9 cellular contexts compared by ENCODE assay signal in genomic region chr11:118529584-118530175, GRCh38. TPM values are rescaled to one million over a fixed set of nuclear protein-coding genes. Genes with fewer than 3 reads are reported as not detected.
DNase-seq lines count a peak whose midpoint lies in the region; ATAC-seq, FAIRE-seq and TF ChIP-seq lines count a peak whose summit lies in the region.
"Had no signal": no experiment of that assay in that cellular context is flagged by ENCODE, and none has a peak within 500 bp of the region (broad histone marks: within the 10 kb centered on the region; RNA-seq: fewer than 3 reads in every experiment).

No MANE protein-coding gene starts in this region.

- no peak for ATAC-seq in activated T-cell treated with anti-CD3 and anti-CD28 coated beads, Interleukin-2, amount 50 U/mL, for 72 hours (replicated peaks in 1 of 2)
- ATAC-seq in HepG2, result no peak
- no peak for ATAC-seq in thoracic aorta (ENCODE audit: insufficient number of reproducible peaks, low FRiP score, low read depth)

- intact Hi-C loops in activated naive CD4-positive, alpha-beta T cell treated with anti-CD3 and anti-CD28 coated beads for 36 hours (cut with micrococcal nuclease), result loop anchor here (1.0 to 2.0 kb wide), 2 partner anchors 37 to 489 kb away; partner anchors contain the start of genes RPS25 and TRAPPC4
- intact Hi-C loops in HepG2 (cut with micrococcal nuclease; ENCODE audit: unreplicated experiment) (no loop called here), head of caudate nucleus (cut with DNase I) (loop anchor here (5.0 kb wide), 1 partner anchor 38 kb away; the partner anchor contains the start of gene IFT46)

- peak overlapping the region; percentile 79 for H3K9ac ChIP-seq in HepG2 (ENCODE audit: insufficient read depth, low read depth, low read length)

- no peak for DNase-seq in activated naive CD4-positive, alpha-beta T cell treated with anti-CD3 and anti-CD28 coated beads for 36 hours
- DNase-seq in activated naive CD4-positive, alpha-beta T cell treated with anti-CD3 and anti-CD28 coated beads, Interleukin-2, amount 50 U/mL, for 16 hours, result no peak
- no peak for DNase-seq in activated T-cell treated with anti-CD3 and anti-CD28 coated beads, Interleukin-2, amount 50 U/mL, for 72 hours
- DNase-seq in HepG2 (ENCODE audit: low spot score) (no peak), thoracic aorta (ENCODE audit: low spot score) (no peak), head of caudate nucleus (no peak), GM19238 (ENCODE audit: insufficient read length, low spot score) (no peak), GM19239 (ENCODE audit: insufficient read length, low spot score) (no peak)
- DNase-seq: GDM1 had no signal

- no peaks in the 10 kb centered on the region; a peak in 1 of 5 replicates for H3K27me3 ChIP-seq in HepG2 (ENCODE audit: control insufficient read depth in 1 of 2, insufficient read depth in 2 of 2, low read length in 2 of 2)
- no peaks in the 10 kb centered on the region for H3K27me3 ChIP-seq in thoracic aorta (replicated peaks; ENCODE audit: insufficient read depth)

- no peaks in the 10 kb centered on the region for H4K20me1 ChIP-seq in HepG2 (ENCODE audit: insufficient read depth, low read length)

- no peaks in the 10 kb centered on the region for H3K27me3 Mint-ChIP-seq in activated naive CD4-positive, alpha-beta T cell treated with anti-CD3 and anti-CD28 coated beads for 36 hours (ENCODE audit: low read depth)
- H3K27me3 Mint-ChIP-seq in activated T-cell treated with anti-CD3 and anti-CD28 coated beads, Interleukin-2, amount 50 U/mL, for 72 hours (ENCODE audit: low read depth), result no peaks in the 10 kb centered on the region

- no peaks in the 10 kb centered on the region for H3K9me3 ChIP-seq in HepG2 (ENCODE audit: low read length)
- H3K9me3 ChIP-seq in thoracic aorta, result no peaks in the 10 kb centered on the region

- peak overlapping the region; percentile 70 to 97 (median 73); a peak in 5 of 6 replicates for H3K4me3 ChIP-seq in HepG2 (replicated peaks in 1 of 3; ENCODE audit: insufficient read depth in 1 of 3, low read depth in 2 of 3, low read length in 3 of 3)
- H3K4me3 ChIP-seq in thoracic aorta, result peak overlapping the region; percentile 83

- TF ChIP-seq POLR2A in HepG2 (IDR thresholded peaks at IDR 0.05; ENCODE audit: insufficient read depth in 1 of 2, low read depth in 2 of 2, low read length in 2 of 2), result no peak

- H3K4me2 ChIP-seq in HepG2 (ENCODE audit: low read depth, low read length), result peak overlapping the region; percentile 94

- BruUV-seq in HepG2 (replicated peaks; lab: Mats Ljungman, UMichigan), result TSS peak; percentile 61

- H3K27ac Mint-ChIP-seq in activated naive CD4-positive, alpha-beta T cell treated with anti-CD3 and anti-CD28 coated beads for 36 hours, result no peak overlapping the region
- H3K27ac Mint-ChIP-seq in activated T-cell treated with anti-CD3 and anti-CD28 coated beads, Interleukin-2, amount 50 U/mL, for 72 hours, result peak overlapping the region; percentile 95

- H3K4me3 Mint-ChIP-seq in activated naive CD4-positive, alpha-beta T cell treated with anti-CD3 and anti-CD28 coated beads for 36 hours, result peak overlapping the region; percentile 70
- H3K4me3 Mint-ChIP-seq in activated T-cell treated with anti-CD3 and anti-CD28 coated beads, Interleukin-2, amount 50 U/mL, for 72 hours, result peak overlapping the region; percentile 93

- H3K4me1 Mint-ChIP-seq in activated naive CD4-positive, alpha-beta T cell treated with anti-CD3 and anti-CD28 coated beads for 36 hours (ENCODE audit: low read depth), result peaks cover 30% of the 10 kb centered on the region
- H3K4me1 Mint-ChIP-seq in activated T-cell treated with anti-CD3 and anti-CD28 coated beads, Interleukin-2, amount 50 U/mL, for 72 hours (ENCODE audit: low read depth), result peaks cover 29% of the 10 kb centered on the region

- H3K79me2 ChIP-seq in HepG2 (ENCODE audit: insufficient read depth, low read length), result no peaks in the 10 kb centered on the region

- H3K27ac ChIP-seq in HepG2 (ENCODE audit: extremely low read length, insufficient read depth, low read length), result peak overlapping the region; percentile 64
- H3K27ac ChIP-seq in thoracic aorta, result peak overlapping the region in 1 of 2 donors; percentile 65

- no peak for TF ChIP-seq RAD21 in HepG2 (CRISPR knock-in tag; IDR thresholded peaks at IDR 0.05)

- no peak for TF ChIP-seq EP300 in HepG2 (IDR thresholded peaks at IDR 0.05; ENCODE audit: low read depth in 2 of 2, low read length in 2 of 2)
- no peak for TF ChIP-seq EP300 in HepG2 (CRISPR knock-in tag; IDR thresholded peaks at IDR 0.05; ENCODE audit: borderline replicate concordance)

- H3K36me3 ChIP-seq in HepG2 (replicated peaks in 1 of 2; ENCODE audit: control insufficient read depth in 1 of 2, insufficient read depth in 2 of 2, low read length in 2 of 2) (peaks cover 0 to 2% of the 10 kb centered on the region in 2 experiments; a peak in 1 of 5 replicates), thoracic aorta (no peaks in the 10 kb centered on the region)

- no peak for TF ChIP-seq CTCF in HepG2 (CRISPR knock-in tag; IDR thresholded peaks at IDR 0.05)
- no peak for TF ChIP-seq CTCF in thoracic aorta (IDR thresholded peaks at IDR 0.05)

- no peaks in the 10 kb centered on the region for H3K9me3 Mint-ChIP-seq in activated naive CD4-positive, alpha-beta T cell treated with anti-CD3 and anti-CD28 coated beads for 36 hours
- H3K9me3 Mint-ChIP-seq in activated T-cell treated with anti-CD3 and anti-CD28 coated beads, Interleukin-2, amount 50 U/mL, for 72 hours, result no peaks in the 10 kb centered on the region

- no peak overlapping the region for H2AFZ ChIP-seq in HepG2 (ENCODE audit: low read length)

- FAIRE-seq in HepG2 (lab: Jason Lieb, UNC), result no peak
- FAIRE-seq in GM19239 (lab: Jason Lieb, UNC), result no peak

- peaks cover 62% of the 10 kb centered on the region for H3K4me1 ChIP-seq in HepG2 (ENCODE audit: insufficient read depth, low read length)
- H3K4me1 ChIP-seq in thoracic aorta (ENCODE audit: control insufficient read depth in 1 of 2, low read depth in 2 of 2), result peaks cover 8 to 21% of the 10 kb centered on the region in 2 donors

- no peaks in the 10 kb centered on the region for H3K36me3 Mint-ChIP-seq in activated naive CD4-positive, alpha-beta T cell treated with anti-CD3 and anti-CD28 coated beads for 36 hours (ENCODE audit: low read depth)
- H3K36me3 Mint-ChIP-seq in activated T-cell treated with anti-CD3 and anti-CD28 coated beads, Interleukin-2, amount 50 U/mL, for 72 hours (ENCODE audit: insufficient read depth in 2 of 2), result peaks cover 0 to 3% of the 10 kb centered on the region in 2 donors

- 80% methylated on average over 4 of the region's 5 CpGs for WGBS in HepG2 (ENCODE audit: low lambda C conversion rate)

- POLR2A ChIA-PET in HepG2 (lab: Yijun Ruan, JAX), result interaction anchor here (1.7 to 1.9 kb wide), 2 partner anchors 43 to 94 kb away, joined by 7 to 8 read pairs; partner anchors contain the start of genes ARCN1 and KMT2A

- in situ Hi-C loops in HepG2 (cut with HindIII; ENCODE audit: extremely low pct_ligation_motif_present, low pct_unique_long_range_greater_than_20kb), result loop anchor here (5.0 kb wide), 1 partner anchor 38 kb away; the partner anchor contains the start of gene IFT46

- CTCF ChIA-PET in activated naive CD4-positive, alpha-beta T cell treated with anti-CD3 and anti-CD28 coated beads for 36 hours (lab: Charles Lee), result no interaction called here
- CTCF ChIA-PET in HepG2 (lab: Yijun Ruan, JAX; ENCODE audit: low intra/inter-chr PET ratio, low total read pairs), result no interaction called here

RNA-seq across cellular contexts. Expression of gene TMEM25, which starts 1.3 kb away (rescaled TPM):
- 10 to 100 TPM; 13.3 to 14.1 TPM for total RNA-seq in activated naive CD4-positive, alpha-beta T cell treated with anti-CD3 and anti-CD28 coated beads for 36 hours
- 10 to 100 TPM; 18.1 to 18.6 TPM for total RNA-seq in activated T-cell treated with anti-CD3 and anti-CD28 coated beads, Interleukin-2, amount 50 U/mL, for 72 hours
- total RNA-seq in HepG2 (2016; rRNA removed; fragmentation: Illumina TruSeq; extraction: Trizol) (4.5 and 7.5 TPM in 2 replicates), thoracic aorta (10 to 100 TPM; 36.3 to 50.8 TPM)
- total RNA-seq in HepG2 (2016; cell fraction: cytosol; rRNA removed; fragmentation: Illumina TruSeq; extraction: Trizol; ENCODE audit: low read depth), result 6.2 and 7.2 TPM in 2 replicates
- 3.9 and 8.9 TPM in 2 replicates for total RNA-seq in HepG2 (2016; cell fraction: insoluble cytoplasmic fraction; rRNA removed; fragmentation: Illumina TruSeq; extraction: Trizol)
- total RNA-seq in HepG2 (2016; cell fraction: membrane; rRNA removed; fragmentation: Illumina TruSeq; extraction: Trizol), result 8.9 and 11.8 TPM in 2 replicates
- total RNA-seq in HepG2 (2016; cell fraction: nucleus; rRNA removed; fragmentation: Illumina TruSeq; extraction: Trizol), result 8.4 and 8.5 TPM in 2 replicates
- 17.2 and 23.4 TPM in 2 replicates for polyA plus RNA-seq in HepG2 (2011; rRNA removed)
- polyA plus RNA-seq in HepG2 (2011; cell fraction: cytosol; rRNA removed), result 12.4 and 19.7 TPM in 2 replicates
- polyA plus RNA-seq in HepG2 (2011; cell fraction: nucleus; rRNA removed), result 40.8 and 47.6 TPM in 2 replicates
- 8.5 and 9.2 TPM in 2 replicates for polyA plus RNA-seq in HepG2 (2012)
- 6.8 and 8.7 TPM in 2 replicates for polyA plus RNA-seq in HepG2 (2016; cell fraction: cytosol; fragmentation: Illumina TruSeq; extraction: Trizol; ENCODE audit: low read depth)
- polyA plus RNA-seq in HepG2 (2016; cell fraction: insoluble cytoplasmic fraction; fragmentation: Illumina TruSeq; extraction: Trizol; ENCODE audit: low read depth), result 4.6 and 5.1 TPM in 2 replicates
- 9.5 and 10.8 TPM in 2 replicates for polyA plus RNA-seq in HepG2 (2016; cell fraction: membrane; fragmentation: Illumina TruSeq; extraction: Trizol; ENCODE audit: low read depth)
- 20.9 and 21.2 TPM in 2 replicates for polyA plus RNA-seq in HepG2 (2016; cell fraction: nucleus; fragmentation: Illumina TruSeq; extraction: Trizol; ENCODE audit: insufficient read depth, low read depth)
- 2.7 and 44.5 TPM in 2 replicates for polyA minus RNA-seq in HepG2 (2011; rRNA and poly(A)+ RNA removed; ENCODE audit: low replicate concordance)
- 6.7 and 7.2 TPM in 2 replicates for polyA minus RNA-seq in HepG2 (2011; cell fraction: cytosol; rRNA and poly(A)+ RNA removed)
- 20.9 and 25.5 TPM in 2 replicates for polyA minus RNA-seq in HepG2 (2011; cell fraction: nucleus; rRNA and poly(A)+ RNA removed)

RNA-seq across cellular contexts. Expression of gene TTC36, which starts 2.4 kb away (rescaled TPM):
- total RNA-seq in activated naive CD4-positive, alpha-beta T cell treated with anti-CD3 and anti-CD28 coated beads for 36 hours, result not detected
- total RNA-seq in activated T-cell treated with anti-CD3 and anti-CD28 coated beads, Interleukin-2, amount 50 U/mL, for 72 hours, result 1 to 10 TPM in 1 of 2 donors, under 1 TPM in 1; 0.74 to 1.4 TPM
- total RNA-seq in HepG2 (2016; rRNA removed; fragmentation: Illumina TruSeq; extraction: Trizol), result 0.40 TPM in 1 of 2 replicates, not detected in the other
- 0.62 and 1.2 TPM in 2 replicates for total RNA-seq in HepG2 (2016; cell fraction: cytosol; rRNA removed; fragmentation: Illumina TruSeq; extraction: Trizol; ENCODE audit: low read depth)
- total RNA-seq in HepG2 (2016; cell fraction: insoluble cytoplasmic fraction; rRNA removed; fragmentation: Illumina TruSeq; extraction: Trizol), result 0.26 TPM in 1 of 2 replicates, not detected in the other
- total RNA-seq in HepG2 (2016; cell fraction: membrane; rRNA removed; fragmentation: Illumina TruSeq; extraction: Trizol), result 0.45 TPM in 1 of 2 replicates, not detected in the other
- 0.47 and 0.84 TPM in 2 replicates for total RNA-seq in HepG2 (2016; cell fraction: nucleus; rRNA removed; fragmentation: Illumina TruSeq; extraction: Trizol)
- 0.13 TPM in 1 of 2 replicates, not detected in the other for polyA plus RNA-seq in HepG2 (2011; rRNA removed)
- 0.08 and 0.11 TPM in 2 replicates for polyA plus RNA-seq in HepG2 (2011; cell fraction: cytosol; rRNA removed)
- 0.27 and 0.62 TPM in 2 replicates for polyA plus RNA-seq in HepG2 (2011; cell fraction: nucleus; rRNA removed)
- not detected in 2 replicates for polyA plus RNA-seq in HepG2 (2012)
- 0.28 and 0.53 TPM in 2 replicates for polyA plus RNA-seq in HepG2 (2016; cell fraction: cytosol; fragmentation: Illumina TruSeq; extraction: Trizol; ENCODE audit: low read depth)
- polyA plus RNA-seq in HepG2 (2016; cell fraction: insoluble cytoplasmic fraction; fragmentation: Illumina TruSeq; extraction: Trizol; ENCODE audit: low read depth), result 0.38 TPM in 1 of 2 replicates, not detected in the other
- polyA plus RNA-seq in HepG2 (2016; cell fraction: membrane; fragmentation: Illumina TruSeq; extraction: Trizol; ENCODE audit: low read depth), result 0.23 and 0.47 TPM in 2 replicates
- polyA plus RNA-seq in HepG2 (2016; cell fraction: nucleus; fragmentation: Illumina TruSeq; extraction: Trizol; ENCODE audit: insufficient read depth, low read depth), result not detected in 2 replicates
- 0.24 TPM in 1 of 2 replicates, not detected in the other for polyA minus RNA-seq in HepG2 (2011; rRNA and poly(A)+ RNA removed; ENCODE audit: low replicate concordance)
- not detected in 2 replicates for polyA minus RNA-seq in HepG2 (2011; cell fraction: cytosol; rRNA and poly(A)+ RNA removed)
- polyA minus RNA-seq in HepG2 (2011; cell fraction: nucleus; rRNA and poly(A)+ RNA removed), result 0.87 and 1.2 TPM in 2 replicates
- total RNA-seq in thoracic aorta, result 1 to 10 TPM; 1.4 to 1.5 TPM

RNA-seq across cellular contexts. Expression of gene IFT46, which starts 36.1 kb away (rescaled TPM):
- total RNA-seq in activated naive CD4-positive, alpha-beta T cell treated with anti-CD3 and anti-CD28 coated beads for 36 hours, result 10 to 100 TPM; 18.1 to 20.0 TPM
- 10 to 100 TPM; 20.7 to 32.3 TPM for total RNA-seq in activated T-cell treated with anti-CD3 and anti-CD28 coated beads, Interleukin-2, amount 50 U/mL, for 72 hours
- total RNA-seq in HepG2 (2016; rRNA removed; fragmentation: Illumina TruSeq; extraction: Trizol), result 15.4 and 23.9 TPM in 2 replicates
- 12.4 and 18.8 TPM in 2 replicates for total RNA-seq in HepG2 (2016; cell fraction: cytosol; rRNA removed; fragmentation: Illumina TruSeq; extraction: Trizol; ENCODE audit: low read depth)
- total RNA-seq in HepG2 (2016; cell fraction: insoluble cytoplasmic fraction; rRNA removed; fragmentation: Illumina TruSeq; extraction: Trizol), result 14.7 and 23.4 TPM in 2 replicates
- total RNA-seq in HepG2 (2016; cell fraction: membrane; rRNA removed; fragmentation: Illumina TruSeq; extraction: Trizol), result 10.2 and 11.5 TPM in 2 replicates
- total RNA-seq in HepG2 (2016; cell fraction: nucleus; rRNA removed; fragmentation: Illumina TruSeq; extraction: Trizol), result 7.4 and 8.0 TPM in 2 replicates
- polyA plus RNA-seq in HepG2 (2011; rRNA removed), result 9.3 and 9.8 TPM in 2 replicates
- polyA plus RNA-seq in HepG2 (2011; cell fraction: cytosol; rRNA removed), result 8.2 and 9.6 TPM in 2 replicates
- 3.4 and 5.1 TPM in 2 replicates for polyA plus RNA-seq in HepG2 (2011; cell fraction: nucleus; rRNA removed)
- polyA plus RNA-seq in HepG2 (2012), result 5.8 and 8.4 TPM in 2 replicates
- 2.6 and 2.9 TPM in 2 replicates for polyA plus RNA-seq in HepG2 (2016; cell fraction: cytosol; fragmentation: Illumina TruSeq; extraction: Trizol; ENCODE audit: low read depth)
- polyA plus RNA-seq in HepG2 (2016; cell fraction: insoluble cytoplasmic fraction; fragmentation: Illumina TruSeq; extraction: Trizol; ENCODE audit: low read depth), result 20.5 and 21.3 TPM in 2 replicates
- 5.9 TPM in 2 replicates for polyA plus RNA-seq in HepG2 (2016; cell fraction: membrane; fragmentation: Illumina TruSeq; extraction: Trizol; ENCODE audit: low read depth)
- 9.4 and 10.2 TPM in 2 replicates for polyA plus RNA-seq in HepG2 (2016; cell fraction: nucleus; fragmentation: Illumina TruSeq; extraction: Trizol; ENCODE audit: insufficient read depth, low read depth)
- polyA minus RNA-seq in HepG2 (2011; rRNA and poly(A)+ RNA removed; ENCODE audit: low replicate concordance), result 9.5 and 19.1 TPM in 2 replicates
- polyA minus RNA-seq in HepG2 (2011; cell fraction: cytosol; rRNA and poly(A)+ RNA removed), result 5.0 and 5.8 TPM in 2 replicates
- polyA minus RNA-seq in HepG2 (2011; cell fraction: nucleus; rRNA and poly(A)+ RNA removed), result 4.4 and 6.0 TPM in 2 replicates
- total RNA-seq in thoracic aorta, result 10 to 100 TPM; 27.5 to 50.8 TPM

RNA-seq across cellular contexts. Expression of gene ARCN1, which starts 42.5 kb away (rescaled TPM):
- 100 to 1,000 TPM; 159 to 174 TPM for total RNA-seq in activated naive CD4-positive, alpha-beta T cell treated with anti-CD3 and anti-CD28 coated beads for 36 hours
- total RNA-seq in activated T-cell treated with anti-CD3 and anti-CD28 coated beads, Interleukin-2, amount 50 U/mL, for 72 hours, result 100 to 1,000 TPM; 170 to 180 TPM
- total RNA-seq in HepG2 (2016; rRNA removed; fragmentation: Illumina TruSeq; extraction: Trizol) (148 and 215 TPM in 2 replicates), thoracic aorta (100 to 1,000 TPM; 116 to 125 TPM)
- total RNA-seq in HepG2 (2016; cell fraction: cytosol; rRNA removed; fragmentation: Illumina TruSeq; extraction: Trizol; ENCODE audit: low read depth), result 21.7 and 21.9 TPM in 2 replicates
- total RNA-seq in HepG2 (2016; cell fraction: insoluble cytoplasmic fraction; rRNA removed; fragmentation: Illumina TruSeq; extraction: Trizol), result 143 and 206 TPM in 2 replicates
- total RNA-seq in HepG2 (2016; cell fraction: membrane; rRNA removed; fragmentation: Illumina TruSeq; extraction: Trizol), result 62.1 and 63.9 TPM in 2 replicates
- total RNA-seq in HepG2 (2016; cell fraction: nucleus; rRNA removed; fragmentation: Illumina TruSeq; extraction: Trizol), result 61.5 and 78.3 TPM in 2 replicates
- 143 and 200 TPM in 2 replicates for polyA plus RNA-seq in HepG2 (2011; rRNA removed)
- 147 and 192 TPM in 2 replicates for polyA plus RNA-seq in HepG2 (2011; cell fraction: cytosol; rRNA removed)
- 33.6 and 35.8 TPM in 2 replicates for polyA plus RNA-seq in HepG2 (2011; cell fraction: nucleus; rRNA removed)
- polyA plus RNA-seq in HepG2 (2012), result 80.9 and 111 TPM in 2 replicates
- 9.1 and 10.1 TPM in 2 replicates for polyA plus RNA-seq in HepG2 (2016; cell fraction: cytosol; fragmentation: Illumina TruSeq; extraction: Trizol; ENCODE audit: low read depth)
- polyA plus RNA-seq in HepG2 (2016; cell fraction: insoluble cytoplasmic fraction; fragmentation: Illumina TruSeq; extraction: Trizol; ENCODE audit: low read depth), result 221 and 222 TPM in 2 replicates
- polyA plus RNA-seq in HepG2 (2016; cell fraction: membrane; fragmentation: Illumina TruSeq; extraction: Trizol; ENCODE audit: low read depth), result 36.4 and 39.3 TPM in 2 replicates
- 95.2 and 101 TPM in 2 replicates for polyA plus RNA-seq in HepG2 (2016; cell fraction: nucleus; fragmentation: Illumina TruSeq; extraction: Trizol; ENCODE audit: insufficient read depth, low read depth)
- 78.7 and 166 TPM in 2 replicates for polyA minus RNA-seq in HepG2 (2011; rRNA and poly(A)+ RNA removed; ENCODE audit: low replicate concordance)
- 105 and 121 TPM in 2 replicates for polyA minus RNA-seq in HepG2 (2011; cell fraction: cytosol; rRNA and poly(A)+ RNA removed)
- 31.7 and 41.9 TPM in 2 replicates for polyA minus RNA-seq in HepG2 (2011; cell fraction: nucleus; rRNA and poly(A)+ RNA removed)
